In the genomic region with DNA sequence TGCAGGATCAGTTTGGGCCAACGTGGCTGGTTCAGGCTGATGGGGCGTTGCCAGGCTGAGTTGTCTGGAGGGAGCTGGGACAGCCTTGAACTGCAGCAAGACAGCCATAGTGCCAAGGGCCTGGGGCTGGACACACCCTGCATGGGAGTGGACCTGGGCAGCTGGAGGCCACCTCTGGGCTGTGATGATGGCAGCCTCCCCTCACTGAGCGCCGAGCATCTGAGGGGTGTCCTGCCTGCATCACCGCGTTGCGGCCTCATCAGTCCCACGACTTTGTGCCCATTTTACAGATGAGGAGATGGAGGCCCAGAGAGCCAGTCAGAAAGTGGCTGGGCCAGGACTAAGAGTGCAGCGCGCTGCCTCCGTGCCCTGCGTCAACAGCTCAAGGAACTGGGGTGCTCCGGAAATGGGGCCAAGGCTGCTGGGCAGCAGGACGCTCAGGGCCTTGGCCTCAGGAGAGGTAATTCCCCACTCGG, we compare ENCODE assay signal across 8 cellular contexts. TPM values are rescaled to one million over a fixed set of nuclear protein-coding genes. Genes with fewer than 3 reads are reported as not detected.
DNase-seq lines count a peak whose midpoint lies in the region; TF ChIP-seq lines count a peak whose summit lies in the region.

No MANE protein-coding gene starts in this region.

- H3K36me3 ChIP-seq in ACC112 (ENCODE audit: insufficient read depth, low read length): no peaks in the 10 kb centered on the region
- H3K36me3 ChIP-seq in colonic mucosa: no peaks in the 10 kb centered on the region
- no peaks in the 10 kb centered on the region for H3K36me3 ChIP-seq in muscle layer of duodenum (ENCODE audit: control insufficient read depth in 1 of 2, insufficient read depth in 2 of 2, low read length in 2 of 2)

- no peak for TF ChIP-seq CTCF in colonic mucosa (IDR thresholded peaks at IDR 0.05)

- peaks cover 4% of the 10 kb centered on the region for H3K27me3 Mint-ChIP-seq in IgD-negative memory B cell

- no peak overlapping the region for H2AFZ ChIP-seq in ACC112 (ENCODE audit: low read length, unreplicated experiment)

- H3K79me2 ChIP-seq in ACC112 (ENCODE audit: control insufficient read depth, insufficient read depth, low read length, unreplicated experiment): peaks cover 34% of the 10 kb centered on the region

- peaks cover 17 to 25% (median 21%) of the 10 kb centered on the region in 3 donors for H3K4me1 Mint-ChIP-seq in IgD-negative memory B cell

- DNase-seq in colonic mucosa: no peak
- DNase-seq in occipital lobe (lab: John Stamatoyannopoulos, UW): no peak
- DNase-seq in cerebellar cortex (ENCODE audit: low spot score): no peak
- no peak for DNase-seq in SHP77 (lab: John Stamatoyannopoulos, UW)
- no peak for DNase-seq in SIG-M5 treated with dmso at 0.1 percent for 504 hours (lab: John Stamatoyannopoulos, UW; ENCODE audit: unreplicated experiment)

- peak overlapping the region; percentile 62 to 76 for H3K9ac ChIP-seq in colonic mucosa (ENCODE audit: low read depth in 2 of 2, low read length in 2 of 2)

- H3K4me3 Mint-ChIP-seq in IgD-negative memory B cell: peak overlapping the region; percentile 65 to 97 (median 90)

- intact Hi-C loops in colonic mucosa (cut with DNase I): no loop called here

- no peaks in the 10 kb centered on the region for H3K9me3 ChIP-seq in colonic mucosa
- H3K9me3 ChIP-seq in muscle layer of duodenum (ENCODE audit: control insufficient read depth in 1 of 2, low read length in 2 of 2): no peaks in the 10 kb centered on the region

- peaks cover 7% of the 10 kb centered on the region for H3K4me1 ChIP-seq in ACC112 (ENCODE audit: control insufficient read depth, insufficient read depth, low read length, unreplicated experiment)
- peaks cover 5% of the 10 kb centered on the region for H3K4me1 ChIP-seq in colonic mucosa
- peaks cover 0 to 19% of the 10 kb centered on the region in 2 donors for H3K4me1 ChIP-seq in muscle layer of duodenum (ENCODE audit: control insufficient read depth in 1 of 2, insufficient read depth in 2 of 2, low read length in 2 of 2)

- no peaks in the 10 kb centered on the region for H3K9me3 Mint-ChIP-seq in IgD-negative memory B cell

- H3K27ac ChIP-seq in ACC112 (ENCODE audit: low read depth, low read length) (no peak overlapping the region), colonic mucosa (peak overlapping the region; percentile 93), muscle layer of duodenum (ENCODE audit: low read length) (no peak overlapping the region)

- H3K4me3 ChIP-seq in ACC112 (ENCODE audit: low read depth, low read length) (peak overlapping the region; percentile 91), colonic mucosa (peak overlapping the region; percentile 83), muscle layer of duodenum (ENCODE audit: low read depth in 1 of 2, low read length in 2 of 2) (peak overlapping the region; percentile 60 to 86)

- H3K27me3 ChIP-seq in ACC112 (ENCODE audit: insufficient read depth, low read length): no peaks in the 10 kb centered on the region
- H3K27me3 ChIP-seq in colonic mucosa: no peaks in the 10 kb centered on the region
- H3K27me3 ChIP-seq in muscle layer of duodenum (ENCODE audit: low read depth, low read length): no peaks in the 10 kb centered on the region

- H3K36me3 Mint-ChIP-seq in IgD-negative memory B cell: no peaks in the 10 kb centered on the region

- H3K27ac Mint-ChIP-seq in IgD-negative memory B cell: peak overlapping the region in 1 of 3 donors; percentile 86

RNA-seq across cellular contexts. Expression of a gene that starts 0.6 kb away (rescaled TPM):
- 125 TPM for polyA plus RNA-seq in IgD-negative memory B cell
- 100 to 1,000 TPM; 266 to 426 TPM for total RNA-seq in colonic mucosa
- 51.5 TPM for total RNA-seq in occipital lobe

RNA-seq across cellular contexts. Expression of a gene that starts 7.6 kb away (rescaled TPM):
- polyA plus RNA-seq in IgD-negative memory B cell: 10.2 TPM
- total RNA-seq in colonic mucosa: 10 to 100 TPM; 17.9 to 35.1 TPM
- 15.1 TPM for total RNA-seq in occipital lobe

RNA-seq across cellular contexts. Expression of a gene that starts 36.2 kb away (rescaled TPM):
- 20.0 TPM for polyA plus RNA-seq in IgD-negative memory B cell
- total RNA-seq in colonic mucosa (100 to 1,000 TPM in 1 of 2 donors, 10 to 100 TPM in 1; 89.3 to 147 TPM), occipital lobe (31.4 TPM)

RNA-seq across cellular contexts. Expression of a gene that starts 40.2 kb away (rescaled TPM):
- polyA plus RNA-seq in IgD-negative memory B cell: 9.7 TPM
- total RNA-seq in colonic mucosa (10 to 100 TPM; 29.5 to 31.4 TPM), occipital lobe (not detected)
